In the genomic region with DNA sequence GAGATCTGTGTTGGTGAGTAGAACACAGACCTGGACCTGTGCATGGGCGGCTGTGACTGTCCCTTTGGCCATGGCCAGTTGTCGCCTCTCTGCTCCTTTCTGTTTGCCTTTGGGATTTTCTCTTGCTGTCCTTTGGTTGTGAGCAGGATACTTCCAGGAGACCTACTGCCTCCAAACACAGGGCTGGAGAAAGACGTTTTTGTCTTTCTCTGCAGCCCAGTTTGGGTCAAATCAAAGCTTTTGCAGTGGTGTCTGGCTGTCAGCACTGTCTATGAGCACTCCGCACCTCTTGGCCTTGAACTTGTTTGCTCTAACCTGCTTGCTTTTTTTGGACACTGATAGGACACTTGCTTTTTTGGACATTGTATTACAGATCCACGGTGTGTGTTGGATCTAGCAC, we compare ENCODE assay signal across 1 cellular context.
TF ChIP-seq lines count a peak whose summit lies in the region.

No MANE protein-coding gene starts in this region.

TF ChIP-seq in HepG2, 621 proteins besides CTCF, POLR2A, EP300 and RAD21 (continued from another document):
- TF ChIP-seq ZNF350 (CRISPR knock-in tag; IDR thresholded peaks at IDR 0.05; ENCODE audit: borderline replicate concordance, low read depth) (peak; percentile 36; the same call in 1 of the 2 replicates), ZNF33B (CRISPR knock-in tag; IDR thresholded peaks at IDR 0.05) (no peak), PPARG (CRISPR knock-in tag; conservative IDR thresholded peaks at IDR 0.05) (0 out of 2 replicates have a peak, but pooled peaks have one; percentile 30), NFE2L2 (IDR thresholded peaks at IDR 0.05; ENCODE audit: low read length) (no peak), FOSL1 (CRISPR knock-in tag; IDR thresholded peaks at IDR 0.05; ENCODE audit: borderline replicate concordance) (peak; percentile 0; the same call in 1 of the 2 replicates), KLF6 (CRISPR knock-in tag; IDR thresholded peaks at IDR 0.05) (no peak), ZNF644 (CRISPR knock-in tag; IDR thresholded peaks at IDR 0.05; ENCODE audit: low read depth) (peak; percentile 19; the same call in 1 of the 2 replicates), ZNF446 (CRISPR knock-in tag; IDR thresholded peaks at IDR 0.05) (no peak), HMG20A (CRISPR knock-in tag; IDR thresholded peaks at IDR 0.05; ENCODE audit: borderline replicate concordance) (peak; percentile 44; the same call in 1 of the 2 replicates), CBX5 (CRISPR knock-in tag; IDR thresholded peaks at IDR 0.05; ENCODE audit: borderline replicate concordance) (no peak), FOXK1 (CRISPR knock-in tag; IDR thresholded peaks at IDR 0.05; ENCODE audit: borderline replicate concordance, low read depth) (peak; percentile 46; the same call in 1 of the 2 replicates)
- TF ChIP-seq, protein P1, sequence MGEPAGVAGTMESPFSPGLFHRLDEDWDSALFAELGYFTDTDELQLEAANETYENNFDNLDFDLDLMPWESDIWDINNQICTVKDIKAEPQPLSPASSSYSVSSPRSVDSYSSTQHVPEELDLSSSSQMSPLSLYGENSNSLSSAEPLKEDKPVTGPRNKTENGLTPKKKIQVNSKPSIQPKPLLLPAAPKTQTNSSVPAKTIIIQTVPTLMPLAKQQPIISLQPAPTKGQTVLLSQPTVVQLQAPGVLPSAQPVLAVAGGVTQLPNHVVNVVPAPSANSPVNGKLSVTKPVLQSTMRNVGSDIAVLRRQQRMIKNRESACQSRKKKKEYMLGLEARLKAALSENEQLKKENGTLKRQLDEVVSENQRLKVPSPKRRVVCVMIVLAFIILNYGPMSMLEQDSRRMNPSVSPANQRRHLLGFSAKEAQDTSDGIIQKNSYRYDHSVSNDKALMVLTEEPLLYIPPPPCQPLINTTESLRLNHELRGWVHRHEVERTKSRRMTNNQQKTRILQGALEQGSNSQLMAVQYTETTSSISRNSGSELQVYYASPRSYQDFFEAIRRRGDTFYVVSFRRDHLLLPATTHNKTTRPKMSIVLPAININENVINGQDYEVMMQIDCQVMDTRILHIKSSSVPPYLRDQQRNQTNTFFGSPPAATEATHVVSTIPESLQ (CRISPR knock-in tag; conservative IDR thresholded peaks at IDR 0.05): no peak
